ENCODE assay signal across 8 cellular contexts in genomic region chr3:157159762-157160651, GRCh38. TPM values are rescaled to one million over a fixed set of nuclear protein-coding genes. Genes with fewer than 3 reads are reported as not detected.
DNase-seq lines count a peak whose midpoint lies in the region; ATAC-seq and TF ChIP-seq lines count a peak whose summit lies in the region.

Gene CCNL1, minus strand, starts transcription at chr3:157160147. Its CDS starts 53 bp downstream, at chr3:157160094.

- H3K36me3 ChIP-seq in OCI-LY3 (replicated peaks; ENCODE audit: low read depth, low read length): peaks cover 42% of the 10 kb centered on the region

- no peak for TF ChIP-seq CTCF in OCI-LY3 (IDR thresholded peaks at IDR 0.05; ENCODE audit: low read depth, low read length)
- no peak for TF ChIP-seq CTCF in endothelial cell (IDR thresholded peaks at IDR 0.05; ENCODE audit: unreplicated experiment)
- no peak for TF ChIP-seq CTCF in mesothelial cell of epicardium (IDR thresholded peaks at IDR 0.05; ENCODE audit: unreplicated experiment)

- peak within 1 kb of the TSS; percentile 96 for H3K4me2 ChIP-seq in OCI-LY3 (ENCODE audit: low read length)

- peak within 1 kb of the TSS; percentile 99 for H3K27ac Mint-ChIP-seq in endothelial cell (ENCODE audit: unreplicated experiment)
- peak within 1 kb of the TSS; percentile 99 for H3K27ac Mint-ChIP-seq in mesothelial cell of epicardium

- no peaks in the 10 kb centered on the region for H3K9me3 Mint-ChIP-seq in endothelial cell (ENCODE audit: unreplicated experiment)
- no peaks in the 10 kb centered on the region for H3K9me3 Mint-ChIP-seq in mesothelial cell of epicardium

- H3K4me1 Mint-ChIP-seq in endothelial cell (ENCODE audit: unreplicated experiment) (peaks cover 42% of the 10 kb centered on the region), mesothelial cell of epicardium (peaks cover 46% of the 10 kb centered on the region)

- no peaks in the 10 kb centered on the region for H3K27me3 ChIP-seq in OCI-LY3 (ENCODE audit: low read depth, low read length)

- peak within 1 kb of the TSS; percentile 19 for H2AFZ ChIP-seq in OCI-LY3 (ENCODE audit: low read depth, low read length)

- no peaks in the 10 kb centered on the region for H3K9me3 ChIP-seq in OCI-LY3 (ENCODE audit: insufficient read depth, low read length)

- peak within 1 kb of the TSS; percentile 97 for H3K9ac ChIP-seq in OCI-LY3 (ENCODE audit: low read length)

- H3K27ac ChIP-seq in OCI-LY3 (ENCODE audit: low read length): peak within 1 kb of the TSS; percentile 93

- peaks cover 51% of the 10 kb centered on the region for H3K4me1 ChIP-seq in OCI-LY3 (ENCODE audit: low read length)

- H3K36me3 Mint-ChIP-seq in endothelial cell (ENCODE audit: low read depth, unreplicated experiment) (peaks cover 34% of the 10 kb centered on the region), mesothelial cell of epicardium (peaks cover 19% of the 10 kb centered on the region)

- DNase-seq in DMS 273 treated with DMSO at 0.1 percent for 48 hours (lab: John Stamatoyannopoulos, UW) (peak; percentile 93), HuH-7.5 (ENCODE audit: low spot score) (peak; percentile 67), endothelial cell (ENCODE audit: low spot score) (peak; percentile 93), mesothelial cell of epicardium (ENCODE audit: low spot score in 2 of 2, unreplicated experiment in 2 of 2) (peak; percentile 89 to 95)
- DNase-seq in activated CD8-positive, alpha-beta memory T cell treated with anti-CD3 and anti-CD28 coated beads, Interleukin-2, amount 50 U/mL, for 48 hours: peak; percentile 98
- DNase-seq in stimulated activated CD8-positive, alpha-beta memory T cell treated with anti-CD3 and anti-CD28 coated beads, Interleukin-15, amount 100 ng/mL, for 4 hours (ENCODE audit: low read depth in 2 of 2): peak; percentile 91 to 94

- peaks cover 43% of the 10 kb centered on the region for H4K20me1 ChIP-seq in OCI-LY3 (ENCODE audit: insufficient read depth, low read length)

- peaks cover 28% of the 10 kb centered on the region for H3K27me3 Mint-ChIP-seq in endothelial cell (ENCODE audit: unreplicated experiment)
- no peaks in the 10 kb centered on the region for H3K27me3 Mint-ChIP-seq in mesothelial cell of epicardium (ENCODE audit: low read depth)

- H3K4me3 ChIP-seq in OCI-LY3 (ENCODE audit: low read length): peak within 1 kb of the TSS; percentile 87

- peaks cover 50% of the 10 kb centered on the region for H3K79me2 ChIP-seq in OCI-LY3 (ENCODE audit: low read length)

- peak; percentile 89 for ATAC-seq in GM21528 (IDR thresholded peaks at IDR 0.05; ENCODE audit: low FRiP score, unreplicated experiment)

- H3K4me3 Mint-ChIP-seq in endothelial cell (ENCODE audit: unreplicated experiment) (peak within 1 kb of the TSS; percentile 99), mesothelial cell of epicardium (peak within 1 kb of the TSS; percentile 94)

RNA-seq across cellular contexts. Expression of gene CCNL1, which starts in this region (rescaled TPM):
- total RNA-seq in endothelial cell (ENCODE audit: unreplicated experiment) (132 TPM), mesothelial cell of epicardium (248 to 276 TPM (median 261 TPM) in 3 replicates)

Comparison
In these comparisons a context has a peak if more than half of its experiments do, and no peak if none do; other contexts are left out.
1. Peak in every context shown above with its lines: DNase-seq, ATAC-seq, H3K4me3 ChIP-seq and H3K27ac ChIP-seq.